ENCODE assay signal across 19 cellular contexts in the genomic region with DNA sequence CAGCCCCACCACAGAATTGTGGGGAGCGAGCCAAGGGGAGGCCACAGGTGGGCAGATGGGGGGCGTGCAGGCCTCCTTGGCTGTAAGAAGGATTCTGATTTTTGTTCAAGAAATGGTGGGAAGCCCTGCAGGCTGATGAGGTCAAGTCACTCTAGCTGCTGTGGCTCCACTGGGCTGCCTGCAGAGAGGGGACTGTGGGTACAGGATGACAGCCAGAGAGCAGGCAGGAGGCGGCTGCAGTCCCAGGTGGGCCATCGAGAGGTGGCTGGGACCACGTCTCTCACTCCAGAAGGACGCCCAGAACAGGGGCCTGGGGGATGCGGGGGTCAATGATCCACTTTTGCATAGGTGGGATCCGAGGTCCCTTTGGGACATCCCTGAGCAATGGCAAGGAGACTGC. TPM values are rescaled to one million over a fixed set of nuclear protein-coding genes. Genes with fewer than 3 reads are reported as not detected.
DNase-seq lines count a peak whose midpoint lies in the region; ATAC-seq and TF ChIP-seq lines count a peak whose summit lies in the region.
"Had no signal": no experiment of that assay in that cellular context is flagged by ENCODE, and none has a peak within 500 bp of the region (broad histone marks: within the 10 kb centered on the region; RNA-seq: fewer than 3 reads in every experiment).

No MANE protein-coding gene starts in this region.

- DNase-seq in breast epithelium (ENCODE audit: low spot score in 2 of 2): no peak
- no peak for DNase-seq in mammary epithelial cell
- no peak for DNase-seq in RWPE1 (ENCODE audit: low spot score)
- DNase-seq in endodermal cell: peak; percentile 61
- DNase-seq in sigmoid colon: no peak
- no peak for DNase-seq in NCI-H2227 (lab: John Stamatoyannopoulos, UW; ENCODE audit: unreplicated experiment)
- DNase-seq in activated naive CD4-positive, alpha-beta T cell treated with anti-CD3 and anti-CD28 coated beads, Interleukin-2, amount 50 U/mL, for 72 hours (ENCODE audit: low spot score in 2 of 2): no peak
- DNase-seq: Caco-2; CD4-positive, alpha-beta T cell; GM23248; Karpas-422; NCI-H1930; NCI-H446; NK-92 treated with Interleukin-12 subunit alpha and Interleukin-12 subunit beta, amount 100 ng/mL, for 24 hours; SIG-M5 had no signal

- H3K9me3 ChIP-seq in breast epithelium: no peaks in the 10 kb centered on the region
- no peaks in the 10 kb centered on the region for H3K9me3 ChIP-seq in mammary epithelial cell (replicated peaks; ENCODE audit: insufficient read depth, low read length)
- H3K9me3 ChIP-seq in endodermal cell (ENCODE audit: control insufficient read depth, low read length): no peaks in the 10 kb centered on the region
- no peaks in the 10 kb centered on the region for H3K9me3 ChIP-seq in sigmoid colon
- H3K9me3 ChIP-seq: Caco-2 had no signal

- TF ChIP-seq CTCF in breast epithelium (IDR thresholded peaks at IDR 0.05) (no peak), mammary epithelial cell (conservative IDR thresholded peaks at IDR 0.05 in 1 of 2, IDR thresholded peaks at IDR 0.05 in 1 of 2; ENCODE audit: extremely low read depth in 1 of 2, insufficient read depth in 1 of 2, low read depth in 1 of 2, low read length in 2 of 2) (no peak), RWPE1 (conservative IDR thresholded peaks at IDR 0.05; ENCODE audit: low read depth) (no peak), endodermal cell (conservative IDR thresholded peaks at IDR 0.05) (no peak), sigmoid colon (IDR thresholded peaks at IDR 0.05) (no peak)

- H3K4me2 ChIP-seq in mammary epithelial cell (ENCODE audit: insufficient read depth, low read depth, low read length): no peak overlapping the region

- intact Hi-C loops in breast epithelium (cut with DNase I; ENCODE audit: low total_unique reads) (no loop called here), mammary epithelial cell (cut with micrococcal nuclease) (no loop called here), sigmoid colon (cut with DNase I) (no loop called here)

- no peak for TF ChIP-seq EP300 in sigmoid colon (IDR thresholded peaks at IDR 0.05)

- in situ Hi-C loops in mammary epithelial cell (cut with MboI; ENCODE audit: low sequenced_read_pairs in 2 of 2): no loop called here

- no TSS peak for BruUV-seq in mammary epithelial cell (replicated peaks; lab: Mats Ljungman, UMichigan)

- 93% methylated on average over 8 of the region's 8 CpGs for whole genome bisulfite sequencing in mammary epithelial cell (ENCODE audit: low coverage, missing lambda C conversion rate)
- 92 to 100% methylated on average over 3 to 8 of the region's 8 CpGs for WGBS in endodermal cell (ENCODE audit: insufficient coverage in 1 of 2, insufficient read length in 1 of 2), 2 experiments
- 94 to 96% methylated on average over 8 of the region's 8 CpGs for WGBS in sigmoid colon, 2 donors

- H3K4me3 Mint-ChIP-seq in endodermal cell: no peak overlapping the region
- H3K4me3 Mint-ChIP-seq: B cell; CD4-positive, alpha-beta T cell; IgD-negative memory B cell had no signal

- H3K36me3 ChIP-seq in breast epithelium (no peaks in the 10 kb centered on the region), mammary epithelial cell (ENCODE audit: insufficient read depth, low read length) (no peaks in the 10 kb centered on the region), endodermal cell (ENCODE audit: control insufficient read depth, insufficient read depth, low read length) (no peaks in the 10 kb centered on the region), sigmoid colon (no peaks in the 10 kb centered on the region)

- no peak for ATAC-seq in GM21619 (IDR thresholded peaks at IDR 0.05; ENCODE audit: unreplicated experiment)
- no peak for ATAC-seq in activated naive CD4-positive, alpha-beta T cell treated with anti-CD3 and anti-CD28 coated beads, Interleukin-2, amount 50 U/mL, for 72 hours

- CTCF ChIA-PET in mammary epithelial cell (lab: Charles Lee; ENCODE audit: low non-redundant PET): no interaction called here
- CTCF ChIA-PET in RWPE1 (lab: Yijun Ruan, JAX): no interaction called here

- peaks cover 100% of the 10 kb centered on the region for H3K79me2 ChIP-seq in mammary epithelial cell (ENCODE audit: insufficient read depth, low read length)

- no peaks in the 10 kb centered on the region for H3K27me3 ChIP-seq in breast epithelium
- no peaks in the 10 kb centered on the region for H3K27me3 ChIP-seq in mammary epithelial cell (ENCODE audit: insufficient read depth, low read length)
- H3K27me3 ChIP-seq in endodermal cell (ENCODE audit: control insufficient read depth, insufficient read depth, low read length, poor library complexity, severe bottlenecking): no peaks in the 10 kb centered on the region
- no peaks in the 10 kb centered on the region for H3K27me3 ChIP-seq in sigmoid colon

- H3K4me3 ChIP-seq in breast epithelium (no peak overlapping the region), mammary epithelial cell (replicated peaks in 1 of 3; ENCODE audit: insufficient read depth in 1 of 3, low read depth in 2 of 3, low read length in 3 of 3) (no peak overlapping the region), endodermal cell (ENCODE audit: low read length) (no peak overlapping the region), sigmoid colon (no peak overlapping the region)
- H3K4me3 ChIP-seq: GM23248 had no signal

- peak overlapping the region; percentile 13 to 19 for H3K27ac ChIP-seq in breast epithelium
- H3K27ac ChIP-seq in mammary epithelial cell (ENCODE audit: insufficient read depth, low read depth, low read length): no peak overlapping the region
- H3K27ac ChIP-seq in RWPE1: 0 out of 2 replicates have a peak overlapping the region, but pooled peaks have one; percentile 7
- H3K27ac ChIP-seq in endodermal cell (ENCODE audit: low read depth, low read length): no peak overlapping the region
- peak overlapping the region in 3 of 4 donors; percentile 69 to 100 (median 100) for H3K27ac ChIP-seq in sigmoid colon
- H3K27ac ChIP-seq: 22Rv1, GM23248 had no signal

- H3K36me3 Mint-ChIP-seq in endodermal cell (ENCODE audit: low read depth): peaks cover 4% of the 10 kb centered on the region
- no peaks in the 10 kb centered on the region for H3K36me3 Mint-ChIP-seq in activated naive CD4-positive, alpha-beta T cell treated with anti-CD3 and anti-CD28 coated beads, Interleukin-2, amount 50 U/mL, for 72 hours

- H3K9ac ChIP-seq in mammary epithelial cell (ENCODE audit: insufficient read depth, low read length) (no peak overlapping the region), endodermal cell (ENCODE audit: extremely low read depth, low read length, poor library complexity, severe bottlenecking) (no peak overlapping the region)
- H3K9ac ChIP-seq: GM23248 had no signal

- peaks cover 4 to 16% of the 10 kb centered on the region in 2 donors for H3K4me1 ChIP-seq in breast epithelium
- H3K4me1 ChIP-seq in mammary epithelial cell (ENCODE audit: insufficient read depth, low read length): peaks cover 3% of the 10 kb centered on the region
- H3K4me1 ChIP-seq in endodermal cell (ENCODE audit: control insufficient read depth, insufficient read depth, low read length): peaks cover 3% of the 10 kb centered on the region
- peaks cover 0 to 92% (median 86%) of the 10 kb centered on the region in 4 donors for H3K4me1 ChIP-seq in sigmoid colon

- no peak overlapping the region for H3K27ac Mint-ChIP-seq in endodermal cell
- H3K27ac Mint-ChIP-seq in activated naive CD4-positive, alpha-beta T cell treated with anti-CD3 and anti-CD28 coated beads, Interleukin-2, amount 50 U/mL, for 72 hours: no peak overlapping the region
- H3K27ac Mint-ChIP-seq: B cell; CD4-positive, alpha-beta T cell; IgD-negative memory B cell had no signal

- POLR2A ChIA-PET in RWPE1 (lab: Yijun Ruan, JAX; ENCODE audit: low non-redundant PET): no interaction called here

- peaks cover 21% of the 10 kb centered on the region for H3K4me1 Mint-ChIP-seq in endodermal cell

- H2AFZ ChIP-seq in mammary epithelial cell (ENCODE audit: low read depth, low read length): no peak overlapping the region
- H2AFZ ChIP-seq: GM23248 had no signal

- H3K27me3 Mint-ChIP-seq in endodermal cell (ENCODE audit: insufficient read depth): no peaks in the 10 kb centered on the region
- H3K27me3 Mint-ChIP-seq: B cell; CD4-positive, alpha-beta T cell; IgD-negative memory B cell had no signal

- dilution Hi-C loops in mammary epithelial cell (cut with HindIII; ENCODE audit: low sequenced_read_pairs): no loop called here

- TF ChIP-seq POLR2A in breast epithelium (IDR thresholded peaks at IDR 0.05) (no peak), sigmoid colon (IDR thresholded peaks at IDR 0.05) (no peak)

- peaks cover 17% of the 10 kb centered on the region for H4K20me1 ChIP-seq in mammary epithelial cell (ENCODE audit: insufficient read depth, low read length)

- H3K9me3 Mint-ChIP-seq in endodermal cell: peaks cover under 1% of the 10 kb centered on the region
- no peaks in the 10 kb centered on the region for H3K9me3 Mint-ChIP-seq in activated naive CD4-positive, alpha-beta T cell treated with anti-CD3 and anti-CD28 coated beads, Interleukin-2, amount 50 U/mL, for 72 hours
- H3K9me3 Mint-ChIP-seq: CD4-positive, alpha-beta T cell; IgD-negative memory B cell had no signal

RNA-seq across cellular contexts. Expression of gene NCOR2, which starts 9.1 kb away (rescaled TPM):
- total RNA-seq in breast epithelium (10 to 100 TPM; 58.4 to 83.9 (median 71.7) TPM), mammary epithelial cell (100 to 1,000 TPM in 1 of 2 donors, 10 to 100 TPM in 1; 70.5 to 158 TPM), endodermal cell (100 to 1,000 TPM; 185 to 207 TPM), sigmoid colon (100 to 1,000 TPM in 1 of 4 donors, 10 to 100 TPM in 3; 42.5 to 134 (median 73.5) TPM)
- polyA plus RNA-seq in mammary epithelial cell (18.9 TPM), sigmoid colon (10 to 100 TPM; 18.6 to 81.8 (median 24.7) TPM)
- polyA minus RNA-seq in mammary epithelial cell: 117 TPM
- 112 TPM for polyA plus RNA-seq in endodermal cell (2013, experiment 1 of 2)
- 110 TPM for polyA plus RNA-seq in endodermal cell (2013, experiment 2 of 2)
- total RNA-seq in activated naive CD4-positive, alpha-beta T cell treated with anti-CD3 and anti-CD28 coated beads, Interleukin-2, amount 50 U/mL, for 72 hours: 100 to 1,000 TPM in 1 of 2 donors, 10 to 100 TPM in 1; 66.8 to 125 TPM

Comparison
In these comparisons a context has a peak if more than half of its experiments do, and no peak if none do; other contexts are left out.
1. H3K27ac ChIP-seq: peak in breast epithelium (2 of 2), RWPE1 (single experiment) and sigmoid colon (3 of 4); none in mammary epithelial cell (single experiment) and endodermal cell (single experiment).